In genomic region chr5:116076496-116076895, GRCh38 we compare ENCODE assay signal across 9 cellular contexts. TPM values are rescaled to one million over a fixed set of nuclear protein-coding genes. Genes with fewer than 3 reads are reported as not detected.
A peak's percentile ranks its signal among the peaks of the same experiment; 100 is the strongest.
DNase-seq lines count a peak whose midpoint lies in the region; ATAC-seq, FAIRE-seq and TF ChIP-seq lines count a peak whose summit lies in the region.
"Had no signal": no experiment of that assay in that cellular context is flagged by ENCODE, and none has a peak within 500 bp of the region (broad histone marks: within the 10 kb centered on the region; RNA-seq: fewer than 3 reads in every experiment).

No MANE protein-coding gene starts in this region.

- peaks cover 22% of the 10 kb centered on the region for H3K27me3 Mint-ChIP-seq in activated naive CD8-positive, alpha-beta T cell treated with anti-CD3 and anti-CD28 coated beads for 36 hours
- peaks cover 3% of the 10 kb centered on the region for H3K27me3 Mint-ChIP-seq in endothelial cell (ENCODE audit: unreplicated experiment)

- peak overlapping the region; percentile 55 for H3K27ac Mint-ChIP-seq in activated naive CD8-positive, alpha-beta T cell treated with anti-CD3 and anti-CD28 coated beads for 36 hours
- no peak overlapping the region for H3K27ac Mint-ChIP-seq in endothelial cell (ENCODE audit: unreplicated experiment)

- FAIRE-seq in frontal cortex (lab: Jason Lieb, UNC), result no peak

- H3K36me3 Mint-ChIP-seq in activated naive CD8-positive, alpha-beta T cell treated with anti-CD3 and anti-CD28 coated beads for 36 hours, result peaks cover 17% of the 10 kb centered on the region
- no peaks in the 10 kb centered on the region for H3K36me3 Mint-ChIP-seq in endothelial cell (ENCODE audit: low read depth, unreplicated experiment)

- ATAC-seq in GM18499 (IDR thresholded peaks at IDR 0.05; ENCODE audit: insufficient read depth, unreplicated experiment) (peak; percentile 98), GM19468 (IDR thresholded peaks at IDR 0.05; ENCODE audit: extremely low read depth, unreplicated experiment) (peak; percentile 98), HG03280 (IDR thresholded peaks at IDR 0.05; ENCODE audit: unreplicated experiment) (peak; percentile 98)

- peaks cover 28% of the 10 kb centered on the region for H3K4me1 Mint-ChIP-seq in activated naive CD8-positive, alpha-beta T cell treated with anti-CD3 and anti-CD28 coated beads for 36 hours
- no peaks in the 10 kb centered on the region for H3K4me1 Mint-ChIP-seq in endothelial cell (ENCODE audit: unreplicated experiment)

- peak overlapping the region; percentile 44 for H3K4me3 Mint-ChIP-seq in activated naive CD8-positive, alpha-beta T cell treated with anti-CD3 and anti-CD28 coated beads for 36 hours
- no peak overlapping the region for H3K4me3 Mint-ChIP-seq in endothelial cell (ENCODE audit: unreplicated experiment)

- DNase-seq in activated naive CD8-positive, alpha-beta T cell treated with anti-CD3 and anti-CD28 coated beads for 36 hours, result peak; percentile 23
- no peak for DNase-seq in NCI-H1092 treated with DMSO at 0.1 percent for 48 hours (lab: John Stamatoyannopoulos, UW)
- no peak for DNase-seq in endothelial cell (ENCODE audit: low spot score)
- no peak for DNase-seq in frontal cortex (ENCODE audit: low spot score in 2 of 2)
- DNase-seq in NCI-H1436 (lab: John Stamatoyannopoulos, UW), result no peak
- DNase-seq: mesenchymal stem cell had no signal

- no peak for TF ChIP-seq CTCF in endothelial cell (IDR thresholded peaks at IDR 0.05; ENCODE audit: unreplicated experiment)

- peaks cover 9% of the 10 kb centered on the region for H3K9me3 Mint-ChIP-seq in activated naive CD8-positive, alpha-beta T cell treated with anti-CD3 and anti-CD28 coated beads for 36 hours
- H3K9me3 Mint-ChIP-seq in endothelial cell (ENCODE audit: unreplicated experiment), result no peaks in the 10 kb centered on the region

RNA-seq across cellular contexts. Expression of gene COMMD10, which starts 8.3 kb away (rescaled TPM):
- 10 to 100 TPM; 12.7 to 13.6 TPM for total RNA-seq in activated naive CD8-positive, alpha-beta T cell treated with anti-CD3 and anti-CD28 coated beads for 36 hours
- total RNA-seq in endothelial cell (ENCODE audit: unreplicated experiment) (27.8 TPM), frontal cortex (28.5 TPM)

RNA-seq across cellular contexts. Expression of gene ARL14EPL, which starts 44.2 kb away (rescaled TPM):
- total RNA-seq in activated naive CD8-positive, alpha-beta T cell treated with anti-CD3 and anti-CD28 coated beads for 36 hours, result not detected
- total RNA-seq in endothelial cell (ENCODE audit: unreplicated experiment), result not detected
- not detected for total RNA-seq in frontal cortex
